21 cellular contexts compared by ENCODE assay signal in genomic region chr10:89256338-89256737, GRCh38. TPM values are rescaled to one million over a fixed set of nuclear protein-coding genes. Genes with fewer than 3 reads are reported as not detected.
"Had no signal": no experiment of that assay in that cellular context is flagged by ENCODE, and none has a peak within 500 bp of the region (broad histone marks: within the 10 kb centered on the region; RNA-seq: fewer than 3 reads in every experiment).

No MANE protein-coding gene starts in this region.

- H3K9me3 ChIP-seq: lower lobe of right lung, ovary, thyroid gland, uterus had no signal

- ATAC-seq: foreskin keratinocyte; left colon; lower lobe of right lung; naive thymus-derived CD8-positive, alpha-beta T cell; sciatic nerve; stimulated activated naive B cell treated with anti-CD40 and anti-IgM and Interleukin-4, amounts not matched to agents 10 μg/mL and 1 μg/mL and 100 μg/mL, for 72 hours had no signal

- H3K27me3 ChIP-seq: cardiac muscle cell, foreskin keratinocyte, hepatocyte, ovary, thyroid gland, uterus had no signal

- H3K36me3 ChIP-seq: cardiac muscle cell, lower lobe of right lung, ovary, thyroid gland, uterus had no signal

- DNase-seq: activated B cell treated with CpG ODN at 0.5 μM for 24 hours; activated CD4-positive, alpha-beta memory T cell treated with anti-CD3 and anti-CD28 coated beads for 36 hours; activated CD4-positive, alpha-beta T cell treated with anti-CD3 and anti-CD28 coated beads for 4 hours; activated naive CD4-positive, alpha-beta T cell; activated naive CD8-positive, alpha-beta T cell treated with anti-CD3 and anti-CD28 coated beads, Interleukin-2, amount 10 ng/mL, durations not matched to agents 7 days and 5 days; activated T-cell treated with anti-CD3 and anti-CD28 coated beads for 4 hours; amygdala; endodermal cell; foreskin keratinocyte; left colon; lower lobe of right lung; naive thymus-derived CD8-positive, alpha-beta T cell; ovary; stimulated activated CD4-positive, alpha-beta T cell treated with anti-CD3 and anti-CD28 coated beads, Interleukin-4, amount 100 ng/mL, for 4 hours; stimulated activated naive B cell treated with anti-CD40 and anti-IgM and Interleukin-4, amounts not matched to agents 10 μg/mL and 1 μg/mL and 100 μg/mL, for 72 hours; thyroid gland; uterus had no signal

- H3K4me3 ChIP-seq: cardiac muscle cell, hepatocyte, lower lobe of right lung, ovary, thyroid gland, uterus had no signal

- H3K4me1 ChIP-seq: uterus had no signal

- H3K27ac ChIP-seq: cardiac muscle cell, epithelial cell of prostate, foreskin keratinocyte, hepatocyte, lower lobe of right lung, ovary, thyroid gland, uterus had no signal

RNA-seq across cellular contexts. Expression of gene IFIT2, which starts 45.5 kb away (rescaled TPM):
- total RNA-seq: cardiac muscle cell had no signal

RNA-seq across cellular contexts. Expression of gene CH25H, which starts 49.2 kb away (rescaled TPM):
- total RNA-seq: activated B cell treated with CpG ODN at 0.5 μM for 24 hours; activated naive CD8-positive, alpha-beta T cell treated with anti-CD3 and anti-CD28 coated beads, Interleukin-2, amount 10 ng/mL, durations not matched to agents 7 days and 5 days; cardiac muscle cell; endodermal cell; foreskin keratinocyte; naive thymus-derived CD8-positive, alpha-beta T cell had no signal
